22 cellular contexts compared by ENCODE assay signal in genomic region chr6:11802886-11803595, GRCh38. TPM values are rescaled to one million over a fixed set of nuclear protein-coding genes. Genes with fewer than 3 reads are reported as not detected.
A peak's percentile ranks its signal among the peaks of the same experiment; 100 is the strongest.
DNase-seq lines count a peak whose midpoint lies in the region; ATAC-seq, FAIRE-seq and TF ChIP-seq lines count a peak whose summit lies in the region.
"Had no signal": no experiment of that assay in that cellular context is flagged by ENCODE, and none has a peak within 500 bp of the region (broad histone marks: within the 10 kb centered on the region; RNA-seq: fewer than 3 reads in every experiment).

No MANE protein-coding gene starts in this region.

- no peak overlapping the region for H2BK120ac ChIP-seq in trophoblast cell (ENCODE audit: insufficient read depth, low read length, poor library complexity)

- no peaks in the 10 kb centered on the region for H4K20me1 ChIP-seq in astrocyte (ENCODE audit: insufficient read depth, low read length)

- H3K23ac ChIP-seq in trophoblast cell (ENCODE audit: low read length) = no peak overlapping the region

- H3K9me3 ChIP-seq in astrocyte (ENCODE audit: insufficient read depth, low read depth, low read length) (no peaks in the 10 kb centered on the region), tibial artery (no peaks in the 10 kb centered on the region), trophoblast cell (ENCODE audit: insufficient read depth, low read depth, low read length) (no peaks in the 10 kb centered on the region)
- H3K9me3 ChIP-seq: A549 had no signal

- H3K36me3 ChIP-seq in astrocyte (ENCODE audit: insufficient read depth, low read length) (no peaks in the 10 kb centered on the region), tibial artery (no peaks in the 10 kb centered on the region), trophoblast cell (ENCODE audit: control insufficient read depth in 1 of 2, insufficient read depth in 2 of 2, low read length in 2 of 2) (no peaks in the 10 kb centered on the region)

- H3K9ac ChIP-seq in astrocyte (ENCODE audit: low read length) (no peak overlapping the region), trophoblast cell (ENCODE audit: low read length) (no peak overlapping the region)

- no peak overlapping the region for H4K8ac ChIP-seq in trophoblast cell (ENCODE audit: low read depth, low read length)

- H3K79me2 ChIP-seq in astrocyte (ENCODE audit: insufficient read depth, low read length) (no peaks in the 10 kb centered on the region), trophoblast cell (ENCODE audit: control insufficient read depth, insufficient read depth, low read length, poor library complexity) (no peaks in the 10 kb centered on the region)

- no peak overlapping the region for H2AK5ac ChIP-seq in trophoblast cell (ENCODE audit: low read length)

- H3K4ac ChIP-seq in trophoblast cell (ENCODE audit: low read depth, low read length) = no peak overlapping the region

- no peak overlapping the region for H4K12ac ChIP-seq in trophoblast cell (ENCODE audit: low read depth, low read length)

- TF ChIP-seq CTCF in HL-60 (IDR thresholded peaks at IDR 0.05; ENCODE audit: insufficient read depth, low read length) (no peak), astrocyte (IDR thresholded peaks at IDR 0.05; ENCODE audit: insufficient read depth, low read depth, low read length) (no peak), tibial artery (IDR thresholded peaks at IDR 0.05) (no peak), dorsolateral prefrontal cortex (IDR thresholded peaks at IDR 0.05 in 54 of 56, conservative IDR thresholded peaks at IDR 0.05 in 2 of 56; ENCODE audit: low read depth in 1 of 56, partially characterized antibody in 56 of 56) (no peak)

- no peak overlapping the region for H3K18ac ChIP-seq in trophoblast cell (ENCODE audit: low read length)

- intact Hi-C loops in tibial artery (cut with DNase I; ENCODE audit: low total_unique reads) = no loop called here
- intact Hi-C loops in dorsolateral prefrontal cortex (cut with DNase I) = no loop called here

- H3K14ac ChIP-seq in trophoblast cell (ENCODE audit: low read length) = no peak overlapping the region

- FAIRE-seq in astrocyte (lab: Jason Lieb, UNC) = no peak
- no peak for FAIRE-seq in GM19239 (lab: Jason Lieb, UNC)
- FAIRE-seq: A549 had no signal

- H3K4me3 Mint-ChIP-seq in astrocyte (ENCODE audit: unreplicated experiment) = no peak overlapping the region
- H3K4me3 Mint-ChIP-seq: CD4-positive, alpha-beta T cell had no signal

- H2BK5ac ChIP-seq in trophoblast cell (ENCODE audit: low read depth, low read length, poor library complexity) = no peak overlapping the region

- H3K27ac ChIP-seq in HL-60 (replicated peaks) = peak overlapping the region; percentile 42
- no peak overlapping the region for H3K27ac ChIP-seq in astrocyte (ENCODE audit: low read depth, low read length)
- H3K27ac ChIP-seq in tibial artery = no peak overlapping the region
- H3K27ac ChIP-seq in trophoblast cell (ENCODE audit: low read depth, low read length) = no peak overlapping the region
- no peak overlapping the region for H3K27ac ChIP-seq in dorsolateral prefrontal cortex
- H3K27ac ChIP-seq: A549, RWPE1 had no signal

- H2AFZ ChIP-seq in astrocyte (ENCODE audit: low read depth, low read length) (no peak overlapping the region), trophoblast cell (ENCODE audit: insufficient read depth, low read length, poor library complexity) (no peak overlapping the region)

- no peaks in the 10 kb centered on the region for H3K9me3 Mint-ChIP-seq in astrocyte (ENCODE audit: unreplicated experiment)
- H3K9me3 Mint-ChIP-seq: CD4-positive, alpha-beta T cell had no signal

- H3K36me3 Mint-ChIP-seq in astrocyte (ENCODE audit: low read depth, unreplicated experiment) = peaks cover under 1% of the 10 kb centered on the region

- no peaks in the 10 kb centered on the region for H3K27me3 Mint-ChIP-seq in astrocyte (ENCODE audit: low read depth, unreplicated experiment)
- H3K27me3 Mint-ChIP-seq: CD4-positive, alpha-beta T cell had no signal

- ATAC-seq in left lobe of liver = peak; percentile 92
- ATAC-seq: A549, PC-3, SK-N-SH treated with all-trans-retinoic acid at 6 μM for 48 hours had no signal

- no peak overlapping the region for H3K4me3 ChIP-seq in HL-60 (replicated peaks; ENCODE audit: insufficient read depth, low read length)
- H3K4me3 ChIP-seq in astrocyte (ENCODE audit: insufficient read depth, low read depth, low read length) = no peak overlapping the region
- no peak overlapping the region for H3K4me3 ChIP-seq in tibial artery
- no peak overlapping the region for H3K4me3 ChIP-seq in trophoblast cell (ENCODE audit: low read depth, low read length)
- no peak overlapping the region for H3K4me3 ChIP-seq in dorsolateral prefrontal cortex
- H3K4me3 ChIP-seq: A549 had no signal

- H3K79me1 ChIP-seq in trophoblast cell (ENCODE audit: low read length) = no peaks in the 10 kb centered on the region

- no peak overlapping the region for H2BK12ac ChIP-seq in trophoblast cell (ENCODE audit: low read length)

- H3K4me1 Mint-ChIP-seq in astrocyte (ENCODE audit: low read depth, unreplicated experiment) = peaks cover 20% of the 10 kb centered on the region

- H3K27me3 ChIP-seq in HL-60 (ENCODE audit: insufficient read depth, poor library complexity, severe bottlenecking) (no peaks in the 10 kb centered on the region), astrocyte (ENCODE audit: insufficient read depth, low read length) (no peaks in the 10 kb centered on the region), tibial artery (no peaks in the 10 kb centered on the region), trophoblast cell (ENCODE audit: insufficient read depth, low read length) (no peaks in the 10 kb centered on the region), dorsolateral prefrontal cortex (no peaks in the 10 kb centered on the region)

- H3K4me2 ChIP-seq in astrocyte (ENCODE audit: low read length) (no peak overlapping the region), trophoblast cell (ENCODE audit: low read length) (no peak overlapping the region)
- H3K4me2 ChIP-seq: A549 had no signal

- DNase-seq in HL-60 (ENCODE audit: low read depth in 1 of 2, low spot score in 1 of 2) (no peak), astrocyte (ENCODE audit: low read depth) (no peak), left lobe of liver (ENCODE audit: low spot score) (peak; percentile 57), renal cortical epithelial cell (ENCODE audit: low read depth) (peak; percentile 36), GM19239 (ENCODE audit: insufficient read length, low spot score) (no peak), tibial artery (no peak), trophoblast cell (no peak), dorsolateral prefrontal cortex (no peak)
- DNase-seq: Calu3; CD4-positive, alpha-beta T cell; DMS79; H7; Karpas-422; NCI-H1417 treated with DMSO at 0.1 percent for 48 hours; NCI-H1930; NCI-H226; NCI-H524 treated with DMSO at 0.1 percent for 48 hours; PC-3; SIG-M5 had no signal

- peaks cover 8% of the 10 kb centered on the region for H3K4me1 ChIP-seq in astrocyte (ENCODE audit: insufficient read depth, low read length)
- no peaks in the 10 kb centered on the region for H3K4me1 ChIP-seq in tibial artery
- H3K4me1 ChIP-seq in trophoblast cell (ENCODE audit: control insufficient read depth in 1 of 2, insufficient read depth in 2 of 2, low read length in 2 of 2) = peaks cover 2 to 7% of the 10 kb centered on the region in 2 experiments

- H3K27ac Mint-ChIP-seq in astrocyte (ENCODE audit: unreplicated experiment) = peak overlapping the region; percentile 24
- H3K27ac Mint-ChIP-seq: CD4-positive, alpha-beta T cell had no signal

- WGBS in trophoblast cell (ENCODE audit: extremely low coverage, insufficient coverage, insufficient read length) = no CpG with 5 or more reads among the region's 6 CpGs

- H4K91ac ChIP-seq in trophoblast cell (ENCODE audit: low read depth, low read length) = no peak overlapping the region

RNA-seq across cellular contexts. Expression of gene ADTRP, which starts 24.4 kb away (rescaled TPM):
- total RNA-seq in astrocyte (0.58 and 0.68 TPM in 2 replicates), left lobe of liver (0.25 TPM), renal cortical epithelial cell (1.4 and 7.1 TPM in 2 replicates), dorsolateral prefrontal cortex (10 to 100 TPM in 34 of 120 experiments, 1 to 10 TPM in 83, under 1 TPM in 3; 0.47 to 21.1 (median 7.9) TPM)
- polyA plus RNA-seq in trophoblast cell (2013) = 1.7 and 2.0 TPM in 2 replicates
- total RNA-seq: PC-3 had no signal

Comparison
In these comparisons a context has a peak if more than half of its experiments do, and no peak if none do; other contexts are left out.
1. DNase-seq: peak in left lobe of liver (single experiment) and renal cortical epithelial cell (single experiment); none in HL-60 (0 of 2), astrocyte (single experiment), GM19239 (single experiment), tibial artery (0 of 2), trophoblast cell (0 of 2) and dorsolateral prefrontal cortex (0 of 10).